ENCODE assay signal across 20 cellular contexts in genomic region chr6:169439710-169440109, GRCh38.
DNase-seq lines count a peak whose midpoint lies in the region; ATAC-seq, FAIRE-seq and TF ChIP-seq lines count a peak whose summit lies in the region.
"Had no signal": no experiment of that assay in that cellular context is flagged by ENCODE, and none has a peak within 500 bp of the region (broad histone marks: within the 10 kb centered on the region; RNA-seq: fewer than 3 reads in every experiment).

No MANE protein-coding gene starts in this region.

- H3K79me2 ChIP-seq in smooth muscle cell (ENCODE audit: low read depth), result no peaks in the 10 kb centered on the region

- H3K27me3 ChIP-seq in small intestine (ENCODE audit: control insufficient read depth in 2 of 2, insufficient read depth in 2 of 2, low read length in 2 of 2), result no peaks in the 10 kb centered on the region
- H3K27me3 ChIP-seq in MG63, result no peaks in the 10 kb centered on the region
- H3K27me3 ChIP-seq in smooth muscle cell (ENCODE audit: low read depth), result no peaks in the 10 kb centered on the region

- no peak overlapping the region for H3K27ac Mint-ChIP-seq in effector memory CD8-positive, alpha-beta T cell
- H3K27ac Mint-ChIP-seq: CD4-positive, alpha-beta memory T cell; HFFc6 had no signal

- H3K4me3 ChIP-seq in small intestine (ENCODE audit: low read depth in 1 of 2, low read length in 2 of 2), result no peak overlapping the region
- no peak overlapping the region for H3K4me3 ChIP-seq in MG63
- no peak overlapping the region for H3K4me3 ChIP-seq in smooth muscle cell
- H3K4me3 ChIP-seq: HAP-1 had no signal

- no peaks in the 10 kb centered on the region for H3K36me3 Mint-ChIP-seq in effector memory CD8-positive, alpha-beta T cell (ENCODE audit: insufficient read depth)
- H3K36me3 Mint-ChIP-seq in activated T-cell treated with anti-CD3 and anti-CD28 coated beads, Interleukin-2, amount 50 U/mL, for 4 hours (ENCODE audit: insufficient read depth), result no peaks in the 10 kb centered on the region
- H3K36me3 Mint-ChIP-seq: CD4-positive, alpha-beta memory T cell had no signal

- no peak overlapping the region for H3K9ac ChIP-seq in smooth muscle cell (ENCODE audit: low read depth)

- H4K20me1 ChIP-seq in smooth muscle cell (ENCODE audit: low read depth), result no peaks in the 10 kb centered on the region

- FAIRE-seq in RCC 7860 (lab: Jason Lieb, UNC) (peak; percentile 61), colon (lab: Jason Lieb, UNC) (peak; percentile 90), islet of Langerhans (lab: Jason Lieb, UNC) (peak; percentile 21), small intestine (lab: Jason Lieb, UNC) (peak; percentile 94)
- FAIRE-seq: GM12892, H54 had no signal

- no peaks in the 10 kb centered on the region for H3K4me1 ChIP-seq in small intestine (ENCODE audit: control insufficient read depth in 2 of 2, insufficient read depth in 1 of 2, low read depth in 1 of 2, low read length in 1 of 2)
- H3K4me1 ChIP-seq in smooth muscle cell (ENCODE audit: low read depth), result no peaks in the 10 kb centered on the region
- H3K4me1 ChIP-seq: HAP-1 had no signal

- no peak for ATAC-seq in effector memory CD8-positive, alpha-beta T cell (replicated peaks)
- ATAC-seq in activated T-cell treated with anti-CD3 and anti-CD28 coated beads, Interleukin-2, amount 50 U/mL, for 4 hours, result no peak

- DNase-seq in RCC 7860 (ENCODE audit: low spot score) (no peak), small intestine (no peak), MG63 (no peak), smooth muscle cell (lab: John Stamatoyannopoulos, UW; ENCODE audit: unreplicated experiment) (no peak)
- no peak for DNase-seq in effector memory CD8-positive, alpha-beta T cell
- no peak for DNase-seq in activated T-cell treated with anti-CD3 and anti-CD28 coated beads, Interleukin-2, amount 50 U/mL, for 4 hours
- DNase-seq: AML-193; C1 segment of cervical spinal cord; Calu3; CD4-positive, alpha-beta memory T cell; COR-L47; DMS53; DMS79 treated with DMSO at 0.1 percent for 48 hours; GOT3; HFFc6 had no signal

- no peaks in the 10 kb centered on the region for H3F3A ChIP-seq in smooth muscle cell (ENCODE audit: low read depth)

- no peaks in the 10 kb centered on the region for H3K36me3 ChIP-seq in small intestine (ENCODE audit: control insufficient read depth in 2 of 2, insufficient read depth in 2 of 2, low read length in 2 of 2)
- no peaks in the 10 kb centered on the region for H3K36me3 ChIP-seq in MG63
- H3K36me3 ChIP-seq in smooth muscle cell (ENCODE audit: low read depth), result no peaks in the 10 kb centered on the region
- H3K36me3 ChIP-seq: HAP-1 had no signal

- peaks cover 9 to 32% of the 10 kb centered on the region in 2 donors for H3K27me3 Mint-ChIP-seq in effector memory CD8-positive, alpha-beta T cell
- H3K27me3 Mint-ChIP-seq in activated T-cell treated with anti-CD3 and anti-CD28 coated beads, Interleukin-2, amount 50 U/mL, for 4 hours (ENCODE audit: low read depth), result peaks cover 11% of the 10 kb centered on the region

- H3K4me2 ChIP-seq in smooth muscle cell, result no peak overlapping the region

- H2AFZ ChIP-seq in smooth muscle cell (ENCODE audit: low read depth), result no peak overlapping the region

- no peak overlapping the region for H3K4me3 Mint-ChIP-seq in effector memory CD8-positive, alpha-beta T cell
- no peak overlapping the region for H3K4me3 Mint-ChIP-seq in activated T-cell treated with anti-CD3 and anti-CD28 coated beads, Interleukin-2, amount 50 U/mL, for 4 hours
- H3K4me3 Mint-ChIP-seq: CD4-positive, alpha-beta memory T cell; HFFc6 had no signal

- H3K27ac ChIP-seq in small intestine (ENCODE audit: low read depth in 1 of 2, low read length in 1 of 2), result no peak overlapping the region
- no peak overlapping the region for H3K27ac ChIP-seq in smooth muscle cell (ENCODE audit: low read depth)

- H3K9me3 ChIP-seq in small intestine (ENCODE audit: control insufficient read depth, low read depth), result no peaks in the 10 kb centered on the region
- no peaks in the 10 kb centered on the region for H3K9me3 ChIP-seq in MG63
- H3K9me3 ChIP-seq in smooth muscle cell (replicated peaks; ENCODE audit: low read depth), result no peaks in the 10 kb centered on the region
- H3K9me3 ChIP-seq: HAP-1 had no signal

- H3K4me1 Mint-ChIP-seq in effector memory CD8-positive, alpha-beta T cell (ENCODE audit: low read depth in 2 of 2), result no peaks in the 10 kb centered on the region
- no peaks in the 10 kb centered on the region for H3K4me1 Mint-ChIP-seq in activated T-cell treated with anti-CD3 and anti-CD28 coated beads, Interleukin-2, amount 50 U/mL, for 4 hours (ENCODE audit: low read depth)
- H3K4me1 Mint-ChIP-seq: CD4-positive, alpha-beta memory T cell had no signal

- no peaks in the 10 kb centered on the region for H3K9me3 Mint-ChIP-seq in effector memory CD8-positive, alpha-beta T cell
- peaks cover 4% of the 10 kb centered on the region for H3K9me3 Mint-ChIP-seq in activated T-cell treated with anti-CD3 and anti-CD28 coated beads, Interleukin-2, amount 50 U/mL, for 4 hours

- WGBS in small intestine, 3 donors, result 0 to 34% (median 2%) methylated on average over 1 of the region's 1 CpG
- WGBS in smooth muscle cell (ENCODE audit: low lambda C conversion rate), result 2% methylated on average over 1 of the region's 1 CpG

- TF ChIP-seq CTCF in smooth muscle cell (IDR thresholded peaks at IDR 0.05; ENCODE audit: borderline replicate concordance, insufficient read depth, poor library complexity, severe bottlenecking), result no peak
